34 cellular contexts compared by ENCODE assay signal in genomic region chr18:5643288-5643687, GRCh38.
"Had no signal": no experiment of that assay in that cellular context is flagged by ENCODE, and none has a peak within 500 bp of the region (broad histone marks: within the 10 kb centered on the region; RNA-seq: fewer than 3 reads in every experiment).

No MANE protein-coding gene starts in this region.

- H3K27me3 ChIP-seq: adrenal gland, ascending aorta, body of pancreas, brain microvascular endothelial cell, cardiac muscle cell had no signal

- H3K4me3 ChIP-seq: adrenal gland, ascending aorta, body of pancreas, breast epithelium, cardiac muscle cell had no signal

- FAIRE-seq: astrocyte, bronchial epithelial cell had no signal

- H3K4me1 ChIP-seq: adrenal gland, ascending aorta, body of pancreas, breast epithelium had no signal

- H3K9me3 ChIP-seq: adrenal gland, ascending aorta, body of pancreas, breast epithelium had no signal

- DNase-seq: activated effector memory CD4-positive, alpha-beta T cell treated with anti-CD3 and anti-CD28 coated beads, Interleukin-2, amount 50 U/mL, for 16 hours; activated effector memory CD4-positive, alpha-beta T cell treated with Interleukin-2 at 50 U/mL for 16 hours; activated gamma-delta T cell; activated gamma-delta T cell treated with Interleukin-2 at 50 U/mL for 16 hours; activated naive CD4-positive, alpha-beta T cell; activated naive CD4-positive, alpha-beta T cell treated with anti-CD3 and anti-CD28 coated beads for 36 hours; activated naive CD4-positive, alpha-beta T cell treated with anti-CD3 and anti-CD28 coated beads, Interleukin-2, amount 10 ng/mL, durations not matched to agents 7 days and 5 days; activated naive CD4-positive, alpha-beta T cell treated with anti-CD3 and anti-CD28 coated beads, Interleukin-2, amount 50 U/mL, for 16 hours; activated naive CD4-positive, alpha-beta T cell treated with Interleukin-2 at 50 U/mL for 16 hours; activated naive CD8-positive, alpha-beta T cell treated with anti-CD3 and anti-CD28 coated beads for 36 hours; activated naive CD8-positive, alpha-beta T cell treated with anti-CD3 and anti-CD28 coated beads, Interleukin-2, amount 10 ng/mL, durations not matched to agents 7 days and 5 days; activated naive CD8-positive, alpha-beta T cell treated with anti-CD3 and anti-CD28 coated beads, Interleukin-2, amount 50 U/mL, for 24 hours; activated T-cell treated with anti-CD3 and anti-CD28 coated beads, Interleukin-2, amount 50 U/mL, for 1 hour; activated T-cell treated with anti-CD3 and anti-CD28 coated beads, Interleukin-2, amount 50 U/mL, for 24 hours; activated T-cell treated with anti-CD3 and anti-CD28 coated beads, Interleukin-2, amount 50 U/mL, for 4 hours; activated T-cell treated with anti-CD3 and anti-CD28 coated beads, Interleukin-2, amount 50 U/mL, for 48 hours; activated T-cell treated with anti-CD3 and anti-CD28 coated beads, Interleukin-2, amount 50 U/mL, for 72 hours; adrenal gland; amniotic stem cell; amygdala; anterior cingulate cortex; aorta; body of pancreas; brain microvascular endothelial cell; caudate nucleus; central memory CD4-positive, alpha-beta T cell; cerebellar nuclear complex had no signal

- H3K36me3 ChIP-seq: adrenal gland, ascending aorta, brain microvascular endothelial cell, breast epithelium, cardiac muscle cell had no signal

- ATAC-seq: activated naive CD4-positive, alpha-beta T cell treated with anti-CD3 and anti-CD28 coated beads, Interleukin-2, amount 50 U/mL, for 72 hours; activated naive CD8-positive, alpha-beta T cell treated with anti-CD3 and anti-CD28 coated beads, Interleukin-2, amount 50 U/mL, for 24 hours; activated T-cell treated with anti-CD3 and anti-CD28 coated beads, Interleukin-2, amount 50 U/mL, for 4 hours; activated T-cell treated with anti-CD3 and anti-CD28 coated beads, Interleukin-2, amount 50 U/mL, for 72 hours; activated T-helper 17 cell treated with anti-CD3 and anti-CD28 coated beads, Interleukin-2, amount 50 U/mL, for 72 hours; body of pancreas had no signal

- H3K27ac ChIP-seq: adrenal gland, ascending aorta, body of pancreas, brain microvascular endothelial cell, breast epithelium, cardiac muscle cell had no signal
